Comparison of ENCODE assay signal across 8 cellular contexts in the genomic region with DNA sequence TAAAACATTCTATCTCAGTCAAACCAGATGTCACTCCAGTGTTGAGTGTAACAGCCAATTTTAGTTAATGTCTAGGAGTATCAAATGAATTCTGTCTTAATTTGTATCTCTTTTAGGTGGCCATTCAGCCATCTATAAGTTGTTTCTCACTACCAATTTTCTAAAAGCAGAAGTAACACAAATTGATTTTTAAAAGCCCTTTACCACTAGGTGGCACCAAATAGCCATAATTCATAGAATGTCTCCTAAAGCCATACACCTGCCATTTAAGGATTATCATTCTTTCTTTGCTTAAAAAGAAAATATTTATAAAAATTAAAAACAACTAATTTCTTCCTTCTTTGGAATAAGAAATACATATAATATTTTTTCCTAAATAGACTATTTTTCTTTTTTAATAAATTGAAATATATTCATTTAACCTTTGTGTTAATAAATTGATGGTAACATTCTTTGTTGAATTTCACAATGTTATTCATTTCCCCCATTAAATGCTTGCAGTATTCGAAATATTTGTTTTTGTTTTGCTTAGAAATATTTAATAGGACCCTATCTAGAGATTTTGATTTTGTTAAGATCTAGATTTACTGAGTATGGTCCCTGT.
DNase-seq lines count a peak whose midpoint lies in the region; ATAC-seq, FAIRE-seq and TF ChIP-seq lines count a peak whose summit lies in the region.

No MANE protein-coding gene starts in this region.

- H3K36me3 ChIP-seq in esophagus squamous epithelium (no peaks in the 10 kb centered on the region), pancreas (no peaks in the 10 kb centered on the region)

- intact Hi-C loops in esophagus squamous epithelium (cut with DNase I): no loop called here
- intact Hi-C loops in pancreas (cut with DNase I): no loop called here
- intact Hi-C loops in activated T-helper 2 cell treated with anti-CD3 and anti-CD28 coated beads, Interferon-gamma antibody, Interleukin-2, Interleukin-4, amounts not matched to agents 10 μg/mL and 5 μg/mL and 100 μg/mL, durations not matched to agents 14 hours and 24 hours and 36 hours (cut with micrococcal nuclease): loop anchor here (5.0 kb wide), 1 partner anchor 1886 kb away; no protein-coding TSS in a partner anchor

- peak; percentile 76 for ATAC-seq in HG02623 (IDR thresholded peaks at IDR 0.05; ENCODE audit: unreplicated experiment)
- peak; percentile 56 to 74 (median 68) for ATAC-seq in pancreas

- no peak for TF ChIP-seq POLR2A in NB4 (IDR thresholded peaks at IDR 0.05; ENCODE audit: extremely low read depth, insufficient read length)
- TF ChIP-seq POLR2A in esophagus squamous epithelium (IDR thresholded peaks at IDR 0.05): no peak

- CTCF ChIA-PET in GM10248 (lab: Yijun Ruan, JAX): interaction anchor here (0.8 to 2.3 kb wide), 8 partner anchors 9 to 1828 kb away, joined by 3 to 8 read pairs (median 4); no protein-coding TSS in a partner anchor

- peak; percentile 54 for TF ChIP-seq CTCF in GM10248 (IDR thresholded peaks at IDR 0.05; ENCODE audit: control extremely low read depth, extremely low read depth, low read depth, missing control alignments)
- TF ChIP-seq CTCF in NB4 (IDR thresholded peaks at IDR 0.05; ENCODE audit: low read depth, low read length): peak; percentile 46
- peak; percentile 41 to 71 (median 58) for TF ChIP-seq CTCF in esophagus squamous epithelium (IDR thresholded peaks at IDR 0.05)
- TF ChIP-seq CTCF in pancreas (IDR thresholded peaks at IDR 0.05): peak; percentile 17 to 54 (median 42)

- no peaks in the 10 kb centered on the region for H3K36me3 Mint-ChIP-seq in activated T-helper 2 cell treated with anti-CD3 and anti-CD28 coated beads, Interferon-gamma antibody, Interleukin-2, Interleukin-4, amounts not matched to agents 10 μg/mL and 5 μg/mL and 100 μg/mL, durations not matched to agents 14 hours and 24 hours and 36 hours (ENCODE audit: low read depth)

- H3K27ac ChIP-seq in esophagus squamous epithelium: no peak overlapping the region
- H3K27ac ChIP-seq in pancreas: no peak overlapping the region

- H3K4me1 ChIP-seq in esophagus squamous epithelium: no peaks in the 10 kb centered on the region
- H3K4me1 ChIP-seq in pancreas: no peaks in the 10 kb centered on the region

- H3K4me3 ChIP-seq in NB4 (ENCODE audit: low read depth, low read length): no peak overlapping the region
- no peak overlapping the region for H3K4me3 ChIP-seq in esophagus squamous epithelium
- H3K4me3 ChIP-seq in pancreas: no peak overlapping the region

- H3K27ac Mint-ChIP-seq in activated T-helper 2 cell treated with anti-CD3 and anti-CD28 coated beads, Interferon-gamma antibody, Interleukin-2, Interleukin-4, amounts not matched to agents 10 μg/mL and 5 μg/mL and 100 μg/mL, durations not matched to agents 14 hours and 24 hours and 36 hours: no peak overlapping the region

- H3K9me3 ChIP-seq in esophagus squamous epithelium (no peaks in the 10 kb centered on the region), pancreas (no peaks in the 10 kb centered on the region)

- H3K9me3 Mint-ChIP-seq in activated T-helper 2 cell treated with anti-CD3 and anti-CD28 coated beads, Interferon-gamma antibody, Interleukin-2, Interleukin-4, amounts not matched to agents 10 μg/mL and 5 μg/mL and 100 μg/mL, durations not matched to agents 14 hours and 24 hours and 36 hours: no peaks in the 10 kb centered on the region

- DNase-seq in GM10248 (ENCODE audit: extremely low spot score): peak; percentile 31
- DNase-seq in NB4 (ENCODE audit: low read depth): peak; percentile 71
- DNase-seq in SK-N-DZ (ENCODE audit: low spot score): peak; percentile 52
- no peak for DNase-seq in esophagus squamous epithelium (lab: John Stamatoyannopoulos, UW)
- no peak for DNase-seq in pancreas
- DNase-seq in activated T-helper 2 cell treated with anti-CD3 and anti-CD28 coated beads, Interferon-gamma antibody, Interleukin-2, Interleukin-4, amounts not matched to agents 10 μg/mL and 5 μg/mL and 100 μg/mL, durations not matched to agents 14 hours and 24 hours and 36 hours (ENCODE audit: low spot score): no peak

- POLR2A ChIA-PET in GM10248 (lab: Yijun Ruan, JAX): no interaction called here

- peaks cover 3% of the 10 kb centered on the region for H3K27me3 Mint-ChIP-seq in activated T-helper 2 cell treated with anti-CD3 and anti-CD28 coated beads, Interferon-gamma antibody, Interleukin-2, Interleukin-4, amounts not matched to agents 10 μg/mL and 5 μg/mL and 100 μg/mL, durations not matched to agents 14 hours and 24 hours and 36 hours (ENCODE audit: low read depth)

- no peaks in the 10 kb centered on the region for H3K4me1 Mint-ChIP-seq in activated T-helper 2 cell treated with anti-CD3 and anti-CD28 coated beads, Interferon-gamma antibody, Interleukin-2, Interleukin-4, amounts not matched to agents 10 μg/mL and 5 μg/mL and 100 μg/mL, durations not matched to agents 14 hours and 24 hours and 36 hours (ENCODE audit: low read depth)

- 0% methylated on average over 1 of the region's 1 CpG for WGBS in esophagus squamous epithelium, 2 donors
- 0 to 1% methylated on average over 1 of the region's 1 CpG for WGBS in pancreas, 2 donors

- no peaks in the 10 kb centered on the region for H3K27me3 ChIP-seq in esophagus squamous epithelium
- no peaks in the 10 kb centered on the region for H3K27me3 ChIP-seq in pancreas

- peak; percentile 100 for FAIRE-seq in A204.1 (lab: Jason Lieb, UNC)
- peak; percentile 92 for FAIRE-seq in pancreas (lab: Jason Lieb, UNC)

- H3K4me3 Mint-ChIP-seq in activated T-helper 2 cell treated with anti-CD3 and anti-CD28 coated beads, Interferon-gamma antibody, Interleukin-2, Interleukin-4, amounts not matched to agents 10 μg/mL and 5 μg/mL and 100 μg/mL, durations not matched to agents 14 hours and 24 hours and 36 hours (ENCODE audit: low read depth): no peak overlapping the region

Comparison
In these comparisons a context has a peak if more than half of its experiments do, and no peak if none do; other contexts are left out.
1. DNase-seq: peak in GM10248 (single experiment), NB4 (single experiment) and SK-N-DZ (single experiment); none in esophagus squamous epithelium (single experiment), pancreas (0 of 6) and activated T-helper 2 cell treated with anti-CD3 and anti-CD28 coated beads, Interferon-gamma antibody, Interleukin-2, Interleukin-4, amounts not matched to agents 10 μg/mL and 5 μg/mL and 100 μg/mL, durations not matched to agents 14 hours and 24 hours and 36 hours (single experiment).
2. Peak in every context shown above with its lines, with median percentiles within 50 percentile points of each other: CTCF ChIP-seq.